8 cellular contexts compared by ENCODE assay signal in genomic region chr1:86702954-86703494, GRCh38. TPM values are rescaled to one million over a fixed set of nuclear protein-coding genes. Genes with fewer than 3 reads are reported as not detected.
DNase-seq lines count a peak whose midpoint lies in the region; ATAC-seq, FAIRE-seq and TF ChIP-seq lines count a peak whose summit lies in the region.
"Not testable (repeated sequence)": the region's sequence is repeated elsewhere in the genome, so short reads cannot be mapped to it uniquely, and the experiment has no call there.

No MANE protein-coding gene starts in this region.

- peak overlapping the region in 1 of 2 experiments; percentile 80; a peak in 2 of 4 replicates for H3K9ac ChIP-seq in K562 (ENCODE audit: insufficient read depth in 1 of 2, low read depth in 2 of 2, low read length in 2 of 2)

- H4K20me1 ChIP-seq in K562 (replicated peaks; ENCODE audit: control insufficient read depth, insufficient read depth, low read length) = not testable (repeated sequence)

- DNase-seq in CD4-positive, alpha-beta T cell; activated T-cell treated with anti-CD3 and anti-CD28 coated beads, Interleukin-2, amount 50 U/mL, for 4 hours; left ventricle myocardium inferior; nephron progenitor cell: not testable (repeated sequence)
- DNase-seq in SJCRH30 = peak in 1 of 2 experiments; percentile 43
- DNase-seq in K562 (ENCODE audit: extremely low read depth in 1 of 4, low spot score in 3 of 4) = peak in 2 of 4 experiments; percentile 14 to 21

- peaks cover 30% of the 10 kb centered on the region for H3K36me3 Mint-ChIP-seq in CD4-positive, alpha-beta T cell (ENCODE audit: low read depth)
- not testable (repeated sequence) for H3K36me3 Mint-ChIP-seq in IgD-negative memory B cell; activated T-cell treated with anti-CD3 and anti-CD28 coated beads, Interleukin-2, amount 50 U/mL, for 4 hours (ENCODE audit: insufficient read depth); nephron progenitor cell (ENCODE audit: low read depth); stimulated activated naive CD8-positive, alpha-beta T cell treated with anti-CD3 and anti-CD28 coated beads, Interleukin-15, Interleukin-2, amounts not matched to agents 100 ng/mL and 50 ng/mL, for 24 hours (ENCODE audit: low read depth)

- not testable (repeated sequence) for TF ChIP-seq CTCF in CD4-positive, alpha-beta T cell (IDR thresholded peaks at IDR 0.05); K562 (IDR thresholded peaks at IDR 0.05 in 2 of 3, conservative IDR thresholded peaks at IDR 0.05 in 1 of 3; ENCODE audit: insufficient read depth in 2 of 3, low read depth in 1 of 3, low read length in 3 of 3); left ventricle myocardium inferior (IDR thresholded peaks at IDR 0.05; ENCODE audit: borderline replicate concordance); nephron progenitor cell (IDR thresholded peaks at IDR 0.05)

- POLR2A ChIA-PET in CD4-positive, alpha-beta T cell (lab: Charles Lee) = interaction anchor here (1.4 to 4.3 kb wide), 13 partner anchors 9 to 1980 kb away, joined by 4 to 103 read pairs (median 13); partner anchors contain the start of genes BCL10, HS2ST1, ODF2L and SELENOF
- POLR2A ChIA-PET in K562 (lab: Yijun Ruan, JAX) = interaction anchor here (1.2 to 5.1 kb wide), 3 partner anchors 9 to 13 kb away, joined by 4 to 56 read pairs (median 4); no protein-coding TSS in a partner anchor

- H3K4me2 ChIP-seq in K562 (ENCODE audit: insufficient read depth, low read length) = peak overlapping the region; percentile 90

- H3K27ac Mint-ChIP-seq in CD4-positive, alpha-beta T cell = peak overlapping the region; percentile 99
- H3K27ac Mint-ChIP-seq in IgD-negative memory B cell = peak overlapping the region; percentile 73 to 99 (median 89)
- H3K27ac Mint-ChIP-seq in nephron progenitor cell = not testable (repeated sequence)
- H3K27ac Mint-ChIP-seq in stimulated activated naive CD8-positive, alpha-beta T cell treated with anti-CD3 and anti-CD28 coated beads, Interleukin-15, Interleukin-2, amounts not matched to agents 100 ng/mL and 50 ng/mL, for 24 hours = peak overlapping the region; percentile 95

- peaks cover 34% of the 10 kb centered on the region for H3K79me2 ChIP-seq in K562 (ENCODE audit: control insufficient read depth, insufficient read depth, low read length)

- CTCF ChIA-PET in CD4-positive, alpha-beta T cell (lab: Charles Lee) = interaction anchor here (2.2 to 4.1 kb wide), 6 partner anchors 14 to 229 kb away, joined by 6 to 89 read pairs (median 15); partner anchors contain the start of genes HS2ST1 and SELENOF
- CTCF ChIA-PET in K562 (lab: Yijun Ruan, JAX; ENCODE audit: low intra/inter-chr PET ratio) = not testable (repeated sequence)

- intact Hi-C loops in CD4-positive, alpha-beta T cell (cut with DNase I, micrococcal nuclease) = loop anchor here (1.0 to 10.0 kb wide), 9 partner anchors 40 to 1448 kb away; partner anchors contain the start of genes HS2ST1 (in 2 of the 2), SELENOF (in 2 of the 2), C1orf52 (in 1 of the 2) and ODF2L (in 1 of the 2)
- intact Hi-C loops in K562 (cut with micrococcal nuclease) = loop anchor here (10.0 kb wide), 2 partner anchors 132 to 382 kb away; no protein-coding TSS in a partner anchor
- intact Hi-C loops in left ventricle myocardium inferior (cut with micrococcal nuclease) = not testable (repeated sequence)

- not testable (repeated sequence) for H3K36me3 ChIP-seq in SJCRH30; K562 (ENCODE audit: control insufficient read depth, insufficient read depth, low read length); left ventricle myocardium inferior

- not testable (repeated sequence) for H3K27ac ChIP-seq in CD4-positive, alpha-beta T cell (ENCODE audit: low read depth, low read length); K562 (ENCODE audit: extremely low read depth, low read depth, low read length)
- H3K27ac ChIP-seq in SJCRH30 = peak overlapping the region; percentile 99
- H3K27ac ChIP-seq in left ventricle myocardium inferior (replicated peaks) = peak overlapping the region; percentile 100

- H3K9me1 ChIP-seq in K562 (ENCODE audit: control insufficient read depth, insufficient read depth, low read length) = not testable (repeated sequence)

- not testable (repeated sequence) for TF ChIP-seq EP300 in K562 (IDR thresholded peaks at IDR 0.05; ENCODE audit: low read length)

- BruUV-seq in K562 (replicated peaks; lab: Mats Ljungman, UMichigan) = not testable (repeated sequence)

- H3K4me3 ChIP-seq in SJCRH30 (peak overlapping the region; percentile 91), left ventricle myocardium inferior (peak overlapping the region; percentile 91)
- not testable (repeated sequence) for H3K4me3 ChIP-seq in K562

- not testable (repeated sequence) for H3K9me3 ChIP-seq in CD4-positive, alpha-beta T cell (ENCODE audit: control insufficient read depth, low read length); SJCRH30 (replicated peaks); K562 (replicated peaks; ENCODE audit: control insufficient read depth, insufficient read depth, low read depth, low read length); left ventricle myocardium inferior (replicated peaks)

- peak overlapping the region; percentile 92 for H2AFZ ChIP-seq in K562 (ENCODE audit: low read depth, low read length)

- not testable (repeated sequence) for FAIRE-seq in K562 (lab: Jason Lieb, UNC)

- not testable (repeated sequence) for TF ChIP-seq POLR2A in K562 (conservative IDR thresholded peaks at IDR 0.05)

- not testable (repeated sequence) for TF ChIP-seq RAD21 in K562 (CRISPR knock-in tag; conservative IDR thresholded peaks at IDR 0.05 in 1 of 2, IDR thresholded peaks at IDR 0.05 in 1 of 2)

- H3K4me3 Mint-ChIP-seq in CD4-positive, alpha-beta T cell = peak overlapping the region; percentile 99
- H3K4me3 Mint-ChIP-seq in IgD-negative memory B cell = peak overlapping the region; percentile 61 to 100 (median 94)
- H3K4me3 Mint-ChIP-seq in activated T-cell treated with anti-CD3 and anti-CD28 coated beads, Interleukin-2, amount 50 U/mL, for 4 hours = peak overlapping the region; percentile 98
- peak overlapping the region; percentile 87 for H3K4me3 Mint-ChIP-seq in nephron progenitor cell
- peak overlapping the region; percentile 99 for H3K4me3 Mint-ChIP-seq in stimulated activated naive CD8-positive, alpha-beta T cell treated with anti-CD3 and anti-CD28 coated beads, Interleukin-15, Interleukin-2, amounts not matched to agents 100 ng/mL and 50 ng/mL, for 24 hours

- in situ Hi-C loops in K562 (cut with MboI) = not testable (repeated sequence)

- not testable (repeated sequence) for ATAC-seq in CD4-positive, alpha-beta T cell (ENCODE audit: poor library complexity); activated T-cell treated with anti-CD3 and anti-CD28 coated beads, Interleukin-2, amount 50 U/mL, for 4 hours; K562

- peaks cover 46% of the 10 kb centered on the region for H3K4me1 Mint-ChIP-seq in CD4-positive, alpha-beta T cell (ENCODE audit: low read depth)
- H3K4me1 Mint-ChIP-seq in IgD-negative memory B cell = peaks cover 22 to 27% (median 24%) of the 10 kb centered on the region in 3 donors
- peaks cover 39% of the 10 kb centered on the region for H3K4me1 Mint-ChIP-seq in activated T-cell treated with anti-CD3 and anti-CD28 coated beads, Interleukin-2, amount 50 U/mL, for 4 hours (ENCODE audit: low read depth)
- H3K4me1 Mint-ChIP-seq in nephron progenitor cell = peaks cover 39% of the 10 kb centered on the region
- peaks cover 39% of the 10 kb centered on the region for H3K4me1 Mint-ChIP-seq in stimulated activated naive CD8-positive, alpha-beta T cell treated with anti-CD3 and anti-CD28 coated beads, Interleukin-15, Interleukin-2, amounts not matched to agents 100 ng/mL and 50 ng/mL, for 24 hours (ENCODE audit: low read depth)

- not testable (repeated sequence) for H3K27me3 ChIP-seq in CD4-positive, alpha-beta T cell (ENCODE audit: control insufficient read depth, insufficient read depth, low read length); SJCRH30; K562 (ENCODE audit: control insufficient read depth in 2 of 2, insufficient read depth in 2 of 2, low read length in 2 of 2); left ventricle myocardium inferior (ENCODE audit: low read depth)

- H3K4me1 ChIP-seq in SJCRH30 = not testable (repeated sequence)
- H3K4me1 ChIP-seq in K562 (replicated peaks in 1 of 2; ENCODE audit: control insufficient read depth in 2 of 2, insufficient read depth in 2 of 2, low read length in 2 of 2) (peaks cover 12 to 15% of the 10 kb centered on the region in 2 experiments; a peak in 4 of 5 replicates), left ventricle myocardium inferior (peaks cover 45% of the 10 kb centered on the region)

- not testable (repeated sequence) for H3K27me3 Mint-ChIP-seq in CD4-positive, alpha-beta T cell; IgD-negative memory B cell; activated T-cell treated with anti-CD3 and anti-CD28 coated beads, Interleukin-2, amount 50 U/mL, for 4 hours (ENCODE audit: low read depth); stimulated activated naive CD8-positive, alpha-beta T cell treated with anti-CD3 and anti-CD28 coated beads, Interleukin-15, Interleukin-2, amounts not matched to agents 100 ng/mL and 50 ng/mL, for 24 hours
- peaks cover 17% of the 10 kb centered on the region for H3K27me3 Mint-ChIP-seq in nephron progenitor cell (ENCODE audit: low read depth, poor library complexity)

- H3K9me3 Mint-ChIP-seq in CD4-positive, alpha-beta T cell; IgD-negative memory B cell; activated T-cell treated with anti-CD3 and anti-CD28 coated beads, Interleukin-2, amount 50 U/mL, for 4 hours; nephron progenitor cell; stimulated activated naive CD8-positive, alpha-beta T cell treated with anti-CD3 and anti-CD28 coated beads, Interleukin-15, Interleukin-2, amounts not matched to agents 100 ng/mL and 50 ng/mL, for 24 hours: not testable (repeated sequence)

- WGBS in K562 (ENCODE audit: insufficient coverage, low coverage, missing lambda C conversion rate) = 44% methylated on average over 5 of the region's 5 CpGs

RNA-seq across cellular contexts. Expression of gene SH3GLB1, which starts 1.4 kb away (rescaled TPM):
- 10 to 100 TPM; 50.6 to 52.3 TPM for total RNA-seq in CD4-positive, alpha-beta T cell
- polyA plus RNA-seq in IgD-negative memory B cell = 42.1 TPM
- 78.3 and 82.8 TPM in 2 replicates for total RNA-seq in SJCRH30 (2014; rRNA removed; shearing (Covaris generic))
- 10 to 100 TPM; 40.8 to 51.1 (median 42.1) TPM for total RNA-seq in activated T-cell treated with anti-CD3 and anti-CD28 coated beads, Interleukin-2, amount 50 U/mL, for 4 hours
- total RNA-seq in K562 (2011; cell fraction: chromatin; rRNA removed; ENCODE audit: low replicate concordance) = 5.0 and 18.7 TPM in 2 replicates
- 2.3 and 3.3 TPM in 2 replicates for total RNA-seq in K562 (2011; cell fraction: nucleolus; rRNA removed)
- total RNA-seq in K562 (2011; cell fraction: nucleoplasm; rRNA removed) = 10.5 and 19.9 TPM in 2 replicates
- 8.6 and 11.9 TPM in 2 replicates for total RNA-seq in K562 (2014; rRNA removed)
- 27.3 and 35.5 TPM in 2 replicates for total RNA-seq in K562 (2014; rRNA removed; fragmentation: Illumina TruSeq; extraction: Trizol)
- total RNA-seq in K562 (2015; rRNA removed; fragmentation: Illumina TruSeq; extraction: Trizol) = 24.2 TPM in 2 replicates
- total RNA-seq in K562 (2021) = 33.9 and 34.2 TPM in 2 replicates
- 22.2 and 26.7 TPM in 2 replicates for polyA plus RNA-seq in K562 (2011; rRNA removed)
- 11.7 and 12.1 TPM in 2 replicates for polyA plus RNA-seq in K562 (2011; cell fraction: cytosol; rRNA removed)
- polyA plus RNA-seq in K562 (2011; cell fraction: nucleus; rRNA removed) = 6.5 and 9.5 TPM in 2 replicates
- polyA plus RNA-seq in K562 (2012) = 26.7 and 31.8 TPM in 2 replicates
- polyA plus RNA-seq in K562 (2014; fragmentation: Illumina TruSeq; extraction: Trizol) = 33.9 and 36.3 TPM in 2 replicates
- 10 to 100 TPM; 10.2 to 10.4 TPM for polyA plus RNA-seq in K562 (2014; fragmentation: Nextera tagmentation; extraction: Ambion mirVana)
- 14.5 and 18.8 TPM in 2 replicates for polyA plus RNA-seq in K562 (2014; rRNA removed)
- polyA minus RNA-seq in K562 (2011; rRNA and poly(A)+ RNA removed) = 21.0 and 23.4 TPM in 2 replicates
- polyA minus RNA-seq in K562 (2011; cell fraction: cytosol; rRNA and poly(A)+ RNA removed) = 13.8 and 16.2 TPM in 2 replicates
- polyA minus RNA-seq in K562 (2011; cell fraction: nucleus; rRNA and poly(A)+ RNA removed) = 7.4 and 11.1 TPM in 2 replicates
- total RNA-seq in left ventricle myocardium inferior = 114 TPM
